ENCODE assay signal across 2 cellular contexts in genomic region chr17:16037636-16038035, GRCh38.
TF ChIP-seq lines count a peak whose summit lies in the region.

No MANE protein-coding gene starts in this region.

TF ChIP-seq in IMR-90, 13 proteins besides CTCF, POLR2A, EP300 and RAD21:
- TF ChIP-seq NFE2L2 (IDR thresholded peaks at IDR 0.05; ENCODE audit: low read depth, low read length): no peak
- peak; percentile 31; the same call in 1 of the 2 replicates for TF ChIP-seq MAFK (IDR thresholded peaks at IDR 0.05; ENCODE audit: low read depth, low read length)

TF ChIP-seq in K562, 482 proteins besides CTCF, POLR2A, EP300 and RAD21:
- 0 out of 2 replicates have a peak, but pooled peaks have one; percentile 10 for TF ChIP-seq C11orf30 (IDR thresholded peaks at IDR 0.05; ENCODE audit: low read depth)
- no peak for TF ChIP-seq POU5F1 (IDR thresholded peaks at IDR 0.05; ENCODE audit: borderline replicate concordance, low read depth, low read length, partially characterized antibody)
TF ChIP-seq in K562: peak in this region for 1.
